In genomic region chr1:94614168-94614815, GRCh38 we compare ENCODE assay signal across 17 cellular contexts.
"Had no signal": no experiment of that assay in that cellular context is flagged by ENCODE, and none has a peak within 500 bp of the region (broad histone marks: within the 10 kb centered on the region; RNA-seq: fewer than 3 reads in every experiment).

No MANE protein-coding gene starts in this region.

- H3K9me3 ChIP-seq: breast epithelium, esophagus muscularis mucosa, ovary, thoracic aorta, vagina had no signal

- H3K36me3 Mint-ChIP-seq: activated naive CD8-positive, alpha-beta T cell treated with anti-CD3 and anti-CD28 coated beads for 36 hours had no signal

- ATAC-seq: activated T-cell treated with anti-CD3 and anti-CD28 coated beads, Interleukin-2, amount 50 U/mL, for 4 hours; stimulated activated naive CD8-positive, alpha-beta T cell treated with anti-CD3 and anti-CD28 coated beads, Interleukin-15, amount 100 ng/mL, for 72 hours had no signal

- H3K27me3 ChIP-seq: breast epithelium, esophagus muscularis mucosa, ovary, vagina had no signal

- H3K4me1 Mint-ChIP-seq: activated naive CD8-positive, alpha-beta T cell treated with anti-CD3 and anti-CD28 coated beads for 36 hours had no signal

- H3K4me1 ChIP-seq: breast epithelium, vagina had no signal

- DNase-seq: activated CD4-positive, alpha-beta memory T cell treated with anti-CD3 and anti-CD28 coated beads for 36 hours; activated CD4-positive, alpha-beta T cell treated with anti-CD3 and anti-CD28 coated beads for 1 hour; activated effector memory CD4-positive, alpha-beta T cell treated with anti-CD3 and anti-CD28 coated beads, Interleukin-2, amount 50 U/mL, for 16 hours; activated naive CD8-positive, alpha-beta T cell treated with anti-CD3 and anti-CD28 coated beads for 36 hours; activated T-cell treated with anti-CD3 and anti-CD28 coated beads, Interleukin-2, amount 50 U/mL, for 4 hours; anterior cingulate cortex; foreskin fibroblast; glutamatergic neuron; immature natural killer cell; mammary epithelial cell; ovary; stimulated activated CD4-positive, alpha-beta T cell treated with anti-CD3 and anti-CD28 coated beads, Interleukin-2, amount 100 ng/mL, for 48 hours; stimulated activated naive CD8-positive, alpha-beta T cell treated with anti-CD3 and anti-CD28 coated beads, Interleukin-15, amount 100 ng/mL, for 72 hours had no signal

- H3K4me3 ChIP-seq: breast epithelium, esophagus muscularis mucosa, ovary, thoracic aorta, vagina had no signal

- H3K27me3 Mint-ChIP-seq: activated CD4-positive, alpha-beta memory T cell treated with anti-CD3 and anti-CD28 coated beads for 36 hours had no signal

- H3K4me3 Mint-ChIP-seq: activated CD4-positive, alpha-beta memory T cell treated with anti-CD3 and anti-CD28 coated beads for 36 hours; activated naive CD8-positive, alpha-beta T cell treated with anti-CD3 and anti-CD28 coated beads for 36 hours; activated T-cell treated with anti-CD3 and anti-CD28 coated beads, Interleukin-2, amount 50 U/mL, for 4 hours; immature natural killer cell; stimulated activated naive CD8-positive, alpha-beta T cell treated with anti-CD3 and anti-CD28 coated beads, Interleukin-15, amount 100 ng/mL, for 72 hours had no signal

- H3K27ac Mint-ChIP-seq: activated CD4-positive, alpha-beta memory T cell treated with anti-CD3 and anti-CD28 coated beads for 36 hours; activated naive CD8-positive, alpha-beta T cell treated with anti-CD3 and anti-CD28 coated beads for 36 hours; immature natural killer cell; stimulated activated naive CD8-positive, alpha-beta T cell treated with anti-CD3 and anti-CD28 coated beads, Interleukin-15, amount 100 ng/mL, for 72 hours had no signal

- H3K36me3 ChIP-seq: breast epithelium, esophagus muscularis mucosa, ovary, thoracic aorta, vagina had no signal

- H3K27ac ChIP-seq: breast epithelium, esophagus muscularis mucosa, ovary, thoracic aorta, vagina had no signal
